Comparison of ENCODE assay signal across 11 cellular contexts in genomic region chr19:35555301-35556005, GRCh38. TPM values are rescaled to one million over a fixed set of nuclear protein-coding genes. Genes with fewer than 3 reads are reported as not detected.
DNase-seq lines count a peak whose midpoint lies in the region; ATAC-seq and TF ChIP-seq lines count a peak whose summit lies in the region.
"Had no signal": no experiment of that assay in that cellular context is flagged by ENCODE, and none has a peak within 500 bp of the region (broad histone marks: within the 10 kb centered on the region; RNA-seq: fewer than 3 reads in every experiment).

No MANE protein-coding gene starts in this region.

- H3K27me3 ChIP-seq in MG63 = peaks cover 19% of the 10 kb centered on the region
- peaks cover 15% of the 10 kb centered on the region for H3K27me3 ChIP-seq in osteoblast (ENCODE audit: insufficient read depth, low read length)
- H3K27me3 ChIP-seq: pancreas had no signal

- DNase-seq in DMS79 treated with DMSO at 0.1 percent for 48 hours (lab: John Stamatoyannopoulos, UW) (peak; percentile 2), DMS79 (lab: John Stamatoyannopoulos, UW) (no peak), MG63 (peak; percentile 29), astrocyte of the cerebellum (ENCODE audit: low read depth) (no peak), osteoblast (ENCODE audit: insufficient read length, low spot score, missing footprints) (peak; percentile 83), NCI-H1930 (lab: John Stamatoyannopoulos, UW) (no peak), NCI-H446 (lab: John Stamatoyannopoulos, UW) (no peak)
- DNase-seq: activated B cell treated with CpG ODN at 0.5 μM for 24 hours had no signal

- no peaks in the 10 kb centered on the region for H3K79me2 ChIP-seq in osteoblast (ENCODE audit: insufficient read depth, low read length)

- H3K36me3 ChIP-seq in MG63 = no peaks in the 10 kb centered on the region
- no peaks in the 10 kb centered on the region for H3K36me3 ChIP-seq in osteoblast (ENCODE audit: insufficient read depth, low read length)
- H3K36me3 ChIP-seq: pancreas had no signal

- H3K27ac ChIP-seq in osteoblast (ENCODE audit: low read depth, low read length) = no peak overlapping the region
- H3K27ac ChIP-seq: pancreas had no signal

- no peak overlapping the region for H2AFZ ChIP-seq in osteoblast (ENCODE audit: low read length)

- in situ Hi-C loops in astrocyte of the cerebellum (cut with HindIII; ENCODE audit: low sequenced_read_pairs) = no loop called here

- ATAC-seq in GM18505 (IDR thresholded peaks at IDR 0.05; ENCODE audit: unreplicated experiment) = no peak
- ATAC-seq: pancreas had no signal

- H3K4me2 ChIP-seq in osteoblast (ENCODE audit: insufficient read depth, low read length) = no peak overlapping the region

- H3K4me3 ChIP-seq in MG63 (no peak overlapping the region), astrocyte of the cerebellum (ENCODE audit: low read depth, low read length) (no peak overlapping the region), osteoblast (ENCODE audit: insufficient read depth, low read length) (no peak overlapping the region)
- H3K4me3 ChIP-seq: pancreas had no signal

- no peaks in the 10 kb centered on the region for H3K4me1 ChIP-seq in osteoblast (ENCODE audit: insufficient read depth, low read length)

- no peaks in the 10 kb centered on the region for H3K9me3 ChIP-seq in MG63
- no peaks in the 10 kb centered on the region for H3K9me3 ChIP-seq in osteoblast (ENCODE audit: low read depth, low read length)
- H3K9me3 ChIP-seq: pancreas had no signal

- TF ChIP-seq CTCF in astrocyte of the cerebellum (IDR thresholded peaks at IDR 0.05; ENCODE audit: low read depth, low read length, missing control alignments) = peak; percentile 19
- peak; percentile 28 for TF ChIP-seq CTCF in osteoblast (IDR thresholded peaks at IDR 0.05; ENCODE audit: extremely low read depth, low read depth, low read length)

- TF ChIP-seq POLR2A in GM18505 (IDR thresholded peaks at IDR 0.05; ENCODE audit: borderline replicate concordance, extremely low read depth, insufficient read depth, insufficient read length) = no peak

- H4K20me1 ChIP-seq in osteoblast (ENCODE audit: insufficient read depth, low read length) = no peaks in the 10 kb centered on the region

RNA-seq across cellular contexts. Expression of gene ATP4A, which starts 8.0 kb away (rescaled TPM):
- total RNA-seq in MG63 (2014; rRNA removed; shearing (Covaris generic); ENCODE audit: low replicate concordance) = not detected in 2 replicates
- total RNA-seq in osteoblast = not detected in 2 replicates
- total RNA-seq: activated B cell treated with CpG ODN at 0.5 μM for 24 hours, subcutaneous adipose tissue had no signal

RNA-seq across cellular contexts. Expression of gene TMEM147, which starts 10.0 kb away (rescaled TPM):
- 180 and 203 TPM in 2 replicates for total RNA-seq in MG63 (2014; rRNA removed; shearing (Covaris generic); ENCODE audit: low replicate concordance)
- total RNA-seq in osteoblast = 93.1 and 98.8 TPM in 2 replicates

RNA-seq across cellular contexts. Expression of gene GAPDHS, which starts 22.2 kb away (rescaled TPM):
- total RNA-seq in MG63 (2014; rRNA removed; shearing (Covaris generic); ENCODE audit: low replicate concordance) = not detected in 2 replicates
- total RNA-seq in osteoblast = not detected in 2 replicates
- total RNA-seq: activated B cell treated with CpG ODN at 0.5 μM for 24 hours, pancreas, subcutaneous adipose tissue had no signal

RNA-seq across cellular contexts. Expression of gene SBSN, which starts 27.3 kb away (rescaled TPM):
- 0.30 TPM in 1 of 2 replicates, not detected in the other for total RNA-seq in MG63 (2014; rRNA removed; shearing (Covaris generic); ENCODE audit: low replicate concordance)
- 4.7 and 12.1 TPM in 2 replicates for total RNA-seq in osteoblast
- total RNA-seq: activated B cell treated with CpG ODN at 0.5 μM for 24 hours, pancreas, subcutaneous adipose tissue had no signal

RNA-seq across cellular contexts. Expression of gene PMIS2, which starts 30.5 kb away (rescaled TPM):
- not detected in 2 replicates for total RNA-seq in MG63 (2014; rRNA removed; shearing (Covaris generic); ENCODE audit: low replicate concordance)
- not detected in 2 replicates for total RNA-seq in osteoblast
- total RNA-seq: activated B cell treated with CpG ODN at 0.5 μM for 24 hours, pancreas, subcutaneous adipose tissue had no signal

Comparison
In these comparisons a context has a peak if more than half of its experiments do, and no peak if none do; other contexts are left out.
1. DNase-seq: peak in DMS79 treated with DMSO at 0.1 percent for 48 hours (single experiment), MG63 (single experiment) and osteoblast (single experiment); none in DMS79 (single experiment), astrocyte of the cerebellum (single experiment), NCI-H1930 (0 of 2) and NCI-H446 (0 of 2).